ENCODE assay signal across 24 cellular contexts in genomic region chr3:55431041-55431440, GRCh38. TPM values are rescaled to one million over a fixed set of nuclear protein-coding genes. Genes with fewer than 3 reads are reported as not detected.
DNase-seq lines count a peak whose midpoint lies in the region; TF ChIP-seq lines count a peak whose summit lies in the region.
"Had no signal": no experiment of that assay in that cellular context is flagged by ENCODE, and none has a peak within 500 bp of the region (broad histone marks: within the 10 kb centered on the region; RNA-seq: fewer than 3 reads in every experiment).

No MANE protein-coding gene starts in this region.

- H3K27ac Mint-ChIP-seq in mesothelial cell of epicardium = no peak overlapping the region
- H3K27ac Mint-ChIP-seq: CD14-positive monocyte; CD4-positive, alpha-beta memory T cell; CD4-positive, CD25-positive, alpha-beta regulatory T cell; CD8-positive, alpha-beta memory T cell had no signal

- H4K20me1 ChIP-seq in GM23248 (ENCODE audit: insufficient read depth) = no peaks in the 10 kb centered on the region
- H4K20me1 ChIP-seq: BLaER1 had no signal

- no peak for TF ChIP-seq CTCF in esophagus muscularis mucosa (IDR thresholded peaks at IDR 0.05)
- TF ChIP-seq CTCF in spleen (IDR thresholded peaks at IDR 0.05 in 8 of 11, conservative IDR thresholded peaks at IDR 0.05 in 3 of 11) = no peak
- no peak for TF ChIP-seq CTCF in mesothelial cell of epicardium (IDR thresholded peaks at IDR 0.05; ENCODE audit: unreplicated experiment)
- TF ChIP-seq CTCF in colonic mucosa (IDR thresholded peaks at IDR 0.05) = no peak

- no peaks in the 10 kb centered on the region for H3K36me3 Mint-ChIP-seq in mesothelial cell of epicardium
- H3K36me3 Mint-ChIP-seq: CD14-positive monocyte; CD4-positive, alpha-beta memory T cell; CD4-positive, CD25-positive, alpha-beta regulatory T cell; CD8-positive, alpha-beta memory T cell had no signal

- H3K4me1 Mint-ChIP-seq in mesothelial cell of epicardium = peaks cover 14% of the 10 kb centered on the region
- H3K4me1 Mint-ChIP-seq: CD14-positive monocyte; CD4-positive, alpha-beta memory T cell; CD4-positive, CD25-positive, alpha-beta regulatory T cell; CD8-positive, alpha-beta memory T cell had no signal

- 83 to 85% methylated on average over 6 of the region's 6 CpGs for WGBS in GM23248 (ENCODE audit: low coverage in 1 of 2, low lambda C conversion rate in 2 of 2, missing lambda C conversion rate in 2 of 2), 2 experiments
- 95% methylated on average over 5 of the region's 6 CpGs for WGBS in esophagus muscularis mucosa
- WGBS in spleen, 5 donors = 83 to 87% (median 86%) methylated on average over 6 of the region's 6 CpGs

- H3K27ac ChIP-seq in GM23248 = no peak overlapping the region
- no peak overlapping the region for H3K27ac ChIP-seq in esophagus muscularis mucosa (replicated peaks in 1 of 4)
- H3K27ac ChIP-seq in spleen = no peak overlapping the region
- no peak overlapping the region for H3K27ac ChIP-seq in colonic mucosa
- H3K27ac ChIP-seq: BLaER1 had no signal

- H3K27me3 Mint-ChIP-seq in mesothelial cell of epicardium (ENCODE audit: low read depth) = no peaks in the 10 kb centered on the region
- H3K27me3 Mint-ChIP-seq: CD4-positive, alpha-beta memory T cell; CD4-positive, CD25-positive, alpha-beta regulatory T cell; CD8-positive, alpha-beta memory T cell had no signal

- H3K4me3 ChIP-seq in GM23248 (no peak overlapping the region), esophagus muscularis mucosa (no peak overlapping the region), spleen (no peak overlapping the region), colonic mucosa (no peak overlapping the region)
- H3K4me3 ChIP-seq: BLaER1 had no signal

- H3K9ac ChIP-seq in GM23248 (no peak overlapping the region), colonic mucosa (ENCODE audit: low read depth in 2 of 2, low read length in 2 of 2) (no peak overlapping the region)
- H3K9ac ChIP-seq: BLaER1 had no signal

- no peak overlapping the region for H3K4me3 Mint-ChIP-seq in mesothelial cell of epicardium
- H3K4me3 Mint-ChIP-seq: CD14-positive monocyte; CD4-positive, alpha-beta memory T cell; CD4-positive, CD25-positive, alpha-beta regulatory T cell; CD8-positive, alpha-beta memory T cell had no signal

- H3K9me3 ChIP-seq in GM23248 (ENCODE audit: low read depth) (no peaks in the 10 kb centered on the region), esophagus muscularis mucosa (no peaks in the 10 kb centered on the region), spleen (peaks cover 0 to 2% (median 0%) of the 10 kb centered on the region in 8 donors), colonic mucosa (no peaks in the 10 kb centered on the region)
- H3K9me3 ChIP-seq: BE2C, BLaER1 had no signal

- no peaks in the 10 kb centered on the region for H3K9me3 Mint-ChIP-seq in mesothelial cell of epicardium

- H3K4me1 ChIP-seq in GM23248 (ENCODE audit: insufficient read depth) (no peaks in the 10 kb centered on the region), esophagus muscularis mucosa (peaks cover 0 to 8% (median 6%) of the 10 kb centered on the region in 4 donors), spleen (no peaks in the 10 kb centered on the region), colonic mucosa (no peaks in the 10 kb centered on the region)
- H3K4me1 ChIP-seq: BE2C, BLaER1 had no signal

- H3K27me3 ChIP-seq in GM23248 (replicated peaks; ENCODE audit: insufficient read depth) (no peaks in the 10 kb centered on the region), esophagus muscularis mucosa (no peaks in the 10 kb centered on the region), spleen (replicated peaks in 1 of 7) (no peaks in the 10 kb centered on the region), colonic mucosa (no peaks in the 10 kb centered on the region)
- H3K27me3 ChIP-seq: BE2C, BLaER1 had no signal

- H3K36me3 ChIP-seq in GM23248 (ENCODE audit: low read depth) = no peaks in the 10 kb centered on the region
- H3K36me3 ChIP-seq in esophagus muscularis mucosa = no peaks in the 10 kb centered on the region
- no peaks in the 10 kb centered on the region for H3K36me3 ChIP-seq in spleen
- H3K36me3 ChIP-seq in colonic mucosa = no peaks in the 10 kb centered on the region
- H3K36me3 ChIP-seq: BE2C, BLaER1 had no signal

- in situ Hi-C loops in GM23248 (cut with MboI) = no loop called here

- no peak overlapping the region for H3K4me2 ChIP-seq in GM23248 (ENCODE audit: unreplicated experiment)
- H3K4me2 ChIP-seq: BLaER1 had no signal

- no peaks in the 10 kb centered on the region for H3F3A ChIP-seq in GM23248 (ENCODE audit: insufficient read depth)

- DNase-seq in GM23248 (peak; percentile 20), RPMI7951 (ENCODE audit: low read depth) (peak; percentile 85), esophagus muscularis mucosa (ENCODE audit: extremely low spot score) (peak; percentile 57), spleen (no peak), mesothelial cell of epicardium (ENCODE audit: low spot score in 2 of 2, unreplicated experiment in 2 of 2) (no peak), colonic mucosa (no peak)
- DNase-seq in effector CD8-positive, alpha-beta T cell (lab: John Stamatoyannopoulos, UW) = no peak
- DNase-seq: 8988T; ACHN; BE2C; C1 segment of cervical spinal cord; CD4-positive, alpha-beta memory T cell; CD4-positive, CD25-positive, alpha-beta regulatory T cell; CD8-positive, alpha-beta memory T cell; COR-L47; DMS 273 treated with DMSO at 0.1 percent for 48 hours; DMS153; DMS53; DMS79; DND-41; EL; GF-D8 had no signal

- no peaks in the 10 kb centered on the region for H3K9me2 ChIP-seq in GM23248 (ENCODE audit: insufficient read depth)

- no peaks in the 10 kb centered on the region for H3K79me2 ChIP-seq in GM23248 (ENCODE audit: insufficient read depth)

- no peak for TF ChIP-seq EP300 in esophagus muscularis mucosa (IDR thresholded peaks at IDR 0.05)

- no peak overlapping the region for H2AFZ ChIP-seq in GM23248

- TF ChIP-seq POLR2A in esophagus muscularis mucosa (IDR thresholded peaks at IDR 0.05; ENCODE audit: low read depth) (no peak), spleen (IDR thresholded peaks at IDR 0.05) (no peak)

- intact Hi-C loops in esophagus muscularis mucosa (cut with DNase I) (no loop called here), spleen (cut with DNase I; ENCODE audit: low total_unique reads) (no loop called here), colonic mucosa (cut with DNase I) (no loop called here)

RNA-seq across cellular contexts. Expression of gene WNT5A, which starts 56.1 kb away (rescaled TPM):
- 281 and 298 TPM in 2 replicates for total RNA-seq in GM23248 (2014; rRNA removed; shearing (Covaris generic))
- 74.0 and 76.1 TPM in 2 replicates for polyA plus RNA-seq in GM23248 (2016; fragmentation: Nextera tagmentation; extraction: Ambion mirVana)
- total RNA-seq in RPMI7951 (2014; rRNA removed; shearing (Covaris generic)) = 193 and 213 TPM in 2 replicates
- total RNA-seq in esophagus muscularis mucosa = 10 to 100 TPM; 14.5 to 45.9 (median 21.0) TPM
- total RNA-seq in spleen = 10 to 100 TPM in 5 of 7 donors, 1 to 10 TPM in 2; 9.8 to 26.7 (median 15.6) TPM
- 1 to 10 TPM; 1.1 to 1.7 (median 1.5) TPM for polyA plus RNA-seq in spleen
- 59.0 to 63.8 TPM (median 61.7 TPM) in 3 replicates for total RNA-seq in mesothelial cell of epicardium
- 1 to 10 TPM; 3.9 to 7.2 TPM for total RNA-seq in colonic mucosa
- total RNA-seq: CD4-positive, CD25-positive, alpha-beta regulatory T cell; CD8-positive, alpha-beta memory T cell had no signal
- polyA plus RNA-seq: CD4-positive, alpha-beta memory T cell; CD4-positive, CD25-positive, alpha-beta regulatory T cell; CD8-positive, alpha-beta memory T cell had no signal

Comparison
In these comparisons a context has a peak if more than half of its experiments do, and no peak if none do; other contexts are left out.
1. DNase-seq: peak in GM23248 (single experiment), RPMI7951 (single experiment) and esophagus muscularis mucosa (single experiment); none in spleen (single experiment), mesothelial cell of epicardium (0 of 2), colonic mucosa (single experiment) and effector CD8-positive, alpha-beta T cell (single experiment).